Comparison of ENCODE assay signal across 3 cellular contexts in genomic region chr16:55872130-55872529, GRCh38.
A peak's percentile ranks its signal among the peaks of the same experiment; 100 is the strongest.
TF ChIP-seq lines count a peak whose summit lies in the region.

No MANE protein-coding gene starts in this region.

TF ChIP-seq in HepG2, 621 proteins besides CTCF, POLR2A, EP300 and RAD21:
- TF ChIP-seq ZFP36 (IDR thresholded peaks at IDR 0.05; ENCODE audit: borderline replicate concordance, low read depth, low read length, partially characterized antibody), result peak; percentile 38
- TF ChIP-seq POLR2AphosphoS2 (IDR thresholded peaks at IDR 0.05; ENCODE audit: low read depth, low read length), result no peak

TF ChIP-seq in A549, 52 proteins besides CTCF, POLR2A, EP300 and RAD21:
- TF ChIP-seq HDAC2 (IDR thresholded peaks at IDR 0.05) (no peak), NR3C1 (IDR thresholded peaks at IDR 0.05) (no peak), ZFP36 (IDR thresholded peaks at IDR 0.05; ENCODE audit: borderline replicate concordance, partially characterized antibody) (peak; percentile 57), MYC (IDR thresholded peaks at IDR 0.05; ENCODE audit: borderline replicate concordance, low read length) (no peak)

TF ChIP-seq in K562, 482 proteins besides CTCF, POLR2A, EP300 and RAD21:
- TF ChIP-seq SIN3A (IDR thresholded peaks at IDR 0.05; ENCODE audit: borderline replicate concordance in 2 of 2, control insufficient read depth in 1 of 2, low read depth in 2 of 2, low read length in 2 of 2) (no peak), ZFP36 (IDR thresholded peaks at IDR 0.05; ENCODE audit: low read depth, low read length, partially characterized antibody) (peak; percentile 97)
TF ChIP-seq in K562: peak in this region for 1.
